ENCODE assay signal across 16 cellular contexts in genomic region chr16:17743578-17743977, GRCh38.
DNase-seq lines count a peak whose midpoint lies in the region; ATAC-seq and TF ChIP-seq lines count a peak whose summit lies in the region.
"Had no signal": no experiment of that assay in that cellular context is flagged by ENCODE, and none has a peak within 500 bp of the region (broad histone marks: within the 10 kb centered on the region; RNA-seq: fewer than 3 reads in every experiment).

No MANE protein-coding gene starts in this region.

- TF ChIP-seq CTCF in WTC11 (IDR thresholded peaks at IDR 0.05) = no peak
- no peak for TF ChIP-seq CTCF in PC-9 (conservative IDR thresholded peaks at IDR 0.05)

- H3K4me3 ChIP-seq in iPS-20b (ENCODE audit: low read length) = no peak overlapping the region
- H3K4me3 ChIP-seq in PC-9 = no peak overlapping the region

- no peaks in the 10 kb centered on the region for H3K27me3 Mint-ChIP-seq in WTC11 (ENCODE audit: low read depth)

- H3K27ac ChIP-seq in iPS-20b (ENCODE audit: low read length) = peak overlapping the region; percentile 63
- no peak overlapping the region for H3K27ac ChIP-seq in PC-9

- H3K4me3 Mint-ChIP-seq in WTC11 = no peak overlapping the region
- H3K4me3 Mint-ChIP-seq: CD14-positive monocyte; CD8-positive, alpha-beta T cell had no signal

- intact Hi-C loops in posterior vena cava (cut with DNase I) (no loop called here), PC-9 (cut with micrococcal nuclease; ENCODE audit: unreplicated experiment) (no loop called here)

- peaks cover 29% of the 10 kb centered on the region; the same call in 1 of the 2 replicates for H3K4me1 ChIP-seq in iPS-20b (ENCODE audit: insufficient read depth, low read length)
- no peaks in the 10 kb centered on the region for H3K4me1 ChIP-seq in PC-9 (replicated peaks; ENCODE audit: insufficient read depth)

- no peaks in the 10 kb centered on the region for H3K36me3 Mint-ChIP-seq in WTC11
- H3K36me3 Mint-ChIP-seq: CD14-positive monocyte; CD8-positive, alpha-beta T cell had no signal

- CTCF ChIA-PET in WTC11 (lab: Charles Lee) = no interaction called here
- CTCF ChIA-PET in PC-9 (lab: Charles Lee) = no interaction called here

- H2AFZ ChIP-seq in PC-9 = no peak overlapping the region

- H3K27ac Mint-ChIP-seq in WTC11 = no peak overlapping the region
- H3K27ac Mint-ChIP-seq: CD14-positive monocyte; CD8-positive, alpha-beta T cell had no signal

- no peak for ATAC-seq in WTC11
- ATAC-seq in HG03378 (IDR thresholded peaks at IDR 0.05; ENCODE audit: unreplicated experiment) = no peak
- ATAC-seq: CD8-positive, alpha-beta T cell; HCT116 had no signal

- H3K9me2 ChIP-seq in PC-9 (ENCODE audit: insufficient read depth) = no peaks in the 10 kb centered on the region

- H3K9me3 ChIP-seq in iPS-20b (ENCODE audit: insufficient read depth, low read depth, low read length) = no peaks in the 10 kb centered on the region
- H3K9me3 ChIP-seq in PC-9 (ENCODE audit: insufficient read depth, low read depth) = no peaks in the 10 kb centered on the region

- H3F3A ChIP-seq in PC-9 (ENCODE audit: insufficient read depth, low read depth) = no peaks in the 10 kb centered on the region

- H3K4me1 Mint-ChIP-seq in WTC11 = peaks cover 52% of the 10 kb centered on the region
- H3K4me1 Mint-ChIP-seq: CD14-positive monocyte had no signal

- H3K9me3 Mint-ChIP-seq in WTC11 = no peaks in the 10 kb centered on the region
- H3K9me3 Mint-ChIP-seq: CD8-positive, alpha-beta T cell had no signal

- H3K36me3 ChIP-seq in iPS-20b (ENCODE audit: insufficient read depth, low read depth, low read length) (no peaks in the 10 kb centered on the region), PC-9 (ENCODE audit: low read depth) (no peaks in the 10 kb centered on the region)

- H3K9ac ChIP-seq in iPS-20b (ENCODE audit: low read depth, low read length) = peak overlapping the region; percentile 72; the same call in 1 of the 2 replicates

- POLR2A ChIA-PET in WTC11 (lab: Charles Lee) (no interaction called here), PC-9 (lab: Charles Lee; ENCODE audit: unreplicated experiment) (no interaction called here)

- no TSS peak for BruUV-seq in PC-9 (replicated peaks; lab: Mats Ljungman, UMichigan)

- no peak overlapping the region for H3K4me2 ChIP-seq in PC-9

- H3K79me2 ChIP-seq in PC-9 (ENCODE audit: low read depth) = no peaks in the 10 kb centered on the region

- DNase-seq in WTC11 (ENCODE audit: low spot score) (no peak), posterior vena cava (ENCODE audit: low spot score) (peak; percentile 36), PC-9 (no peak), activated gamma-delta T cell treated with Interleukin-2 at 50 U/mL for 16 hours (no peak)
- DNase-seq in stimulated activated CD8-positive, alpha-beta memory T cell treated with anti-CD3 and anti-CD28 coated beads, Interleukin-4, amount 100 ng/mL, for 48 hours = no peak
- DNase-seq: CD8-positive, alpha-beta T cell; COR-L47; DMS153; DMS79 treated with DMSO at 0.1 percent for 48 hours; EL; GOT3; IMR-90 had no signal

- H3K27me3 ChIP-seq in iPS-20b (ENCODE audit: insufficient read depth, low read length) = no peaks in the 10 kb centered on the region
- H3K27me3 ChIP-seq in PC-9 (ENCODE audit: insufficient read depth, low read depth) = peaks cover 20% of the 10 kb centered on the region

- no peaks in the 10 kb centered on the region for H4K20me1 ChIP-seq in PC-9 (ENCODE audit: insufficient read depth)

TF ChIP-seq in WTC11, 78 proteins besides CTCF, POLR2A, EP300 and RAD21:
- TF ChIP-seq ESRRA (CRISPR knock-in tag; IDR thresholded peaks at IDR 0.05; ENCODE audit: borderline replicate concordance) (no peak), NFE2L1 (CRISPR knock-in tag; IDR thresholded peaks at IDR 0.05) (0 out of 2 replicates have a peak, but pooled peaks have one; percentile 42), TP53 (CRISPR knock-in tag; IDR thresholded peaks at IDR 0.05) (no peak)
- TF ChIP-seq, protein P1, sequence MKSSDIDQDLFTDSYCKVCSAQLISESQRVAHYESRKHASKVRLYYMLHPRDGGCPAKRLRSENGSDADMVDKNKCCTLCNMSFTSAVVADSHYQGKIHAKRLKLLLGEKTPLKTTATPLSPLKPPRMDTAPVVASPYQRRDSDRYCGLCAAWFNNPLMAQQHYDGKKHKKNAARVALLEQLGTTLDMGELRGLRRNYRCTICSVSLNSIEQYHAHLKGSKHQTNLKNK (CRISPR knock-in tag; IDR thresholded peaks at IDR 0.05) = no peak
